32 cellular contexts compared by ENCODE assay signal in the genomic region with DNA sequence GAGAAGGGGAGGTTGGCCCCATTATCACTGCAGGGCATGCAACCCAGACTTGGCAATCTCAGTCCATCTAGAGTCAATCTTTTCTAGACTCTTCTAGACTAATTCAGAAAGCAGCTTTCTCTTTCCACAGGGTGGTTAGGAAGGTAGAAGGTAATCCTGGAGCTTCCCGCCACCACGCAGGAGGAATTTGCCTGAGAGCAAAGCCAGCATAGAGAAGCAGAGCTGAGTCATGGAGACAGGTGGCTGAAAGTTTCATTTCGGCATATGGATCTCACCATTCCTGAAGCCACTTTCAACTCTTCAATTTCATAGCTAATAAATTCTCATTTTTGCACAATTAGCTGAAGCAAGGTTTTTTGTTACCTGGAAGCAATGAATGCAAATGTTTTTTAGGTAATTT. TPM values are rescaled to one million over a fixed set of nuclear protein-coding genes. Genes with fewer than 3 reads are reported as not detected.
"Had no signal": no experiment of that assay in that cellular context is flagged by ENCODE, and none has a peak within 500 bp of the region (broad histone marks: within the 10 kb centered on the region; RNA-seq: fewer than 3 reads in every experiment).

No MANE protein-coding gene starts in this region.

- H3K4me2 ChIP-seq: hepatocyte, neural progenitor cell had no signal

- H3K79me2 ChIP-seq: hepatocyte, parathyroid adenoma had no signal

- H3K4me1 Mint-ChIP-seq: endodermal cell; nephron; neural progenitor cell; stimulated activated naive CD8-positive, alpha-beta T cell treated with anti-CD3 and anti-CD28 coated beads, Interleukin-15, amount 100 ng/mL, for 72 hours had no signal

- H3K36me3 Mint-ChIP-seq: naive thymus-derived CD4-positive, alpha-beta T cell; neural progenitor cell; stimulated activated naive B cell treated with anti-CD40 and anti-IgM and Interleukin-4, amounts not matched to agents 10 μg/mL and 1 μg/mL and 100 μg/mL, for 72 hours had no signal

- H3K9ac ChIP-seq: neural progenitor cell, parathyroid adenoma had no signal

- H3K27me3 ChIP-seq: right atrium auricular region, vagina had no signal

- H3K27ac ChIP-seq: epithelial cell of prostate, gastroesophageal sphincter, heart left ventricle, hepatocyte, left lung, neural progenitor cell, parathyroid adenoma, prostate gland, right atrium auricular region, sigmoid colon, spleen, suprapubic skin, transverse colon, vagina had no signal

- H3K4me1 ChIP-seq: gastroesophageal sphincter, neural progenitor cell, prostate gland, right atrium auricular region, sigmoid colon, suprapubic skin, vagina had no signal

- DNase-seq: effector CD8-positive, alpha-beta T cell; endodermal cell; foreskin fibroblast; heart left ventricle; kidney; left cardiac atrium; left lung; mesendoderm; midbrain; naive thymus-derived CD4-positive, alpha-beta T cell; sigmoid colon; spleen; stimulated activated naive B cell treated with anti-CD40 and anti-IgM and Interleukin-4, amounts not matched to agents 10 μg/mL and 1 μg/mL and 100 μg/mL, for 72 hours; stimulated activated naive CD8-positive, alpha-beta T cell treated with anti-CD3 and anti-CD28 coated beads, Interleukin-15, amount 100 ng/mL, for 72 hours; transverse colon had no signal

- H3K27ac Mint-ChIP-seq: endodermal cell; nephron; neural progenitor cell; stimulated activated naive B cell treated with anti-CD40 and anti-IgM and Interleukin-4, amounts not matched to agents 10 μg/mL and 1 μg/mL and 100 μg/mL, for 72 hours; stimulated activated naive CD8-positive, alpha-beta T cell treated with anti-CD3 and anti-CD28 coated beads, Interleukin-15, amount 100 ng/mL, for 72 hours had no signal

- H3K9me3 ChIP-seq: gastroesophageal sphincter, heart left ventricle, left lung, prostate gland, right atrium auricular region, sigmoid colon, spleen, suprapubic skin, transverse colon, vagina had no signal

- H3K9me3 Mint-ChIP-seq: endodermal cell; naive thymus-derived CD4-positive, alpha-beta T cell; nephron; neural progenitor cell; stimulated activated naive B cell treated with anti-CD40 and anti-IgM and Interleukin-4, amounts not matched to agents 10 μg/mL and 1 μg/mL and 100 μg/mL, for 72 hours; stimulated activated naive CD8-positive, alpha-beta T cell treated with anti-CD3 and anti-CD28 coated beads, Interleukin-15, amount 100 ng/mL, for 72 hours had no signal

- H3K36me3 ChIP-seq: gastroesophageal sphincter, heart left ventricle, left lung, neural progenitor cell, prostate gland, right atrium auricular region, sigmoid colon, spleen, suprapubic skin, transverse colon, vagina had no signal

- H3K4me3 Mint-ChIP-seq: endodermal cell; naive thymus-derived CD4-positive, alpha-beta T cell; nephron; neural progenitor cell; stimulated activated naive B cell treated with anti-CD40 and anti-IgM and Interleukin-4, amounts not matched to agents 10 μg/mL and 1 μg/mL and 100 μg/mL, for 72 hours; stimulated activated naive CD8-positive, alpha-beta T cell treated with anti-CD3 and anti-CD28 coated beads, Interleukin-15, amount 100 ng/mL, for 72 hours had no signal

- H2AFZ ChIP-seq: hepatocyte, neural progenitor cell had no signal

- H3K4me3 ChIP-seq: gastroesophageal sphincter, heart left ventricle, hepatocyte, left lung, neural progenitor cell, prostate gland, right atrium auricular region, sigmoid colon, spleen, suprapubic skin, transverse colon, vagina had no signal

- ATAC-seq: esophagus mucosa; gastroesophageal sphincter; heart left ventricle; left cardiac atrium; left lung; naive thymus-derived CD4-positive, alpha-beta T cell; stimulated activated naive B cell treated with anti-CD40 and anti-IgM and Interleukin-4, amounts not matched to agents 10 μg/mL and 1 μg/mL and 100 μg/mL, for 72 hours; stimulated activated naive CD8-positive, alpha-beta T cell treated with anti-CD3 and anti-CD28 coated beads, Interleukin-15, amount 100 ng/mL, for 72 hours had no signal

RNA-seq across cellular contexts. Expression of gene FFAR2, which starts 29.0 kb away (rescaled TPM):
- total RNA-seq: endodermal cell, lung microvascular endothelial cell, osteoblast, vagina had no signal
- polyA plus RNA-seq: hepatocyte; naive thymus-derived CD4-positive, alpha-beta T cell had no signal

RNA-seq across cellular contexts. Expression of gene GPR42, which starts 48.2 kb away (rescaled TPM):
- total RNA-seq: endodermal cell, esophagus mucosa, gastroesophageal sphincter, heart left ventricle, hepatocyte, kidney, left cardiac atrium, left lung, lower leg skin, lung microvascular endothelial cell, mucosa of gallbladder, osteoblast, prostate gland, right atrium auricular region, skeletal muscle tissue, suprapubic skin, transverse colon, ureter, vagina had no signal
- polyA plus RNA-seq: heart left ventricle; hepatocyte; naive thymus-derived CD4-positive, alpha-beta T cell had no signal
